Comparison of ENCODE assay signal across 1 cellular context in genomic region chr2:108941767-108942166, GRCh38.
TF ChIP-seq lines count a peak whose summit lies in the region.

No MANE protein-coding gene starts in this region.

TF ChIP-seq in IMR-90, 13 proteins besides CTCF, POLR2A, EP300 and RAD21:
- no peak for TF ChIP-seq MXI1 (IDR thresholded peaks at IDR 0.05; ENCODE audit: borderline replicate concordance, low read depth, low read length)
- TF ChIP-seq CEBPB (IDR thresholded peaks at IDR 0.05; ENCODE audit: low read depth, low read length), result no peak
- TF ChIP-seq NFE2L2 (IDR thresholded peaks at IDR 0.05; ENCODE audit: low read depth, low read length), result no peak
- TF ChIP-seq FOS (IDR thresholded peaks at IDR 0.05; ENCODE audit: low read depth, low read length), result no peak
- no peak for TF ChIP-seq RFX5 (IDR thresholded peaks at IDR 0.05; ENCODE audit: low read depth, low read length)
- TF ChIP-seq BHLHE40 (IDR thresholded peaks at IDR 0.05; ENCODE audit: low read depth, low read length), result no peak
- TF ChIP-seq RCOR1 (IDR thresholded peaks at IDR 0.05; ENCODE audit: insufficient replicate concordance, low read length), result no peak
- no peak for TF ChIP-seq MAZ (IDR thresholded peaks at IDR 0.05; ENCODE audit: borderline replicate concordance, low read depth, low read length)
